Comparison of ENCODE assay signal across 8 cellular contexts in the genomic region with DNA sequence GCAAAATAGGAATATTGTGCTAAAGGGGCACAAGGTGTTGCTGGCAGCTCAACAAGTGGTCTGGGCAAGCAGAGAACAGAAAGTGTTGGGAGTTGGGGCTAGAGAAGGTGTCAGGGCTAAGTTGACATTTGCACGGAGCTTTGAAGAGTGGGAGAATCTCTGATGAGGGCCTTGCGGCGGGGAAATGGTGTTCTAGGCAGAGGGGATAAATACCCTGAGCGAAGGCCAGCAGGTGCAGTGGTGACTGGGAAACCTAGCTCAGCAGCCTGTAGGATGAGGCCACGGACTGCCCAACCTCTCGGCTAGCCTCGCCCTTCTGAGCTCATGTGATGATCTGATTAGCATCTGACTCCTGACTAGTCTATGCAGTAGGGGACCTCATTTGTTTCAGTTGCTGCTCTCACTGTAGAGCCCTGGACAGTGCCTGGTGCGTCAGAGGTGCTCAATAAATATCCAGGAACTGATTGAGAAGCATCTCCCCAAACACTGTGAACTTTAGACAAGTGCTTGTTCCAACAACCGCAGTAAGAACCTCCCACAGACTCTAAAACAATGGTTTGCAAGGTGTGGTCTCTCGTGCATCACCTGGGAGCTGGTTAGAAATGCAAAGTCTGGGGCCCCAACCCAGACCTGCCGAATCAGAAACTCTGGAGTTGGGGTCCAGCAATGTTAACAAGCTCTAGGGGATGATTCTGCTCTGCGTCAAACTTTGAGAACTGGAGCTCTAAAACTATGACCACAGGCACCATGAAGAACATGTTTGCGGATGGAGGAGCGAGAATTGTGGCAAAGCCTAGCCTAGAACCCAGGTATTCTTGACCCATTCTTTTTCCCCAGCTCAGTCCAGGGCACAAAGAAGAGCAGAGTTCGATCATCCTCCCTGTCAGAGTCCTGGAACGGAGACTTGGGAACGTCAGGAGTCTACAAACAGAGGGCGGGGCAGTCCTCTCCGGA. TPM values are rescaled to one million over a fixed set of nuclear protein-coding genes. Genes with fewer than 3 reads are reported as not detected.
DNase-seq lines count a peak whose midpoint lies in the region; ATAC-seq and TF ChIP-seq lines count a peak whose summit lies in the region.

No MANE protein-coding gene starts in this region.

- H3K4me1 Mint-ChIP-seq in activated naive CD8-positive, alpha-beta T cell treated with anti-CD3 and anti-CD28 coated beads, Interleukin-2, amount 10 ng/mL, durations not matched to agents 7 days and 5 days: peaks cover 2% of the 10 kb centered on the region
- H3K4me1 Mint-ChIP-seq in memory B cell: peaks cover 2% of the 10 kb centered on the region

- no peak for ATAC-seq in activated naive CD8-positive, alpha-beta T cell treated with anti-CD3 and anti-CD28 coated beads, Interleukin-2, amount 10 ng/mL, durations not matched to agents 7 days and 5 days (ENCODE audit: low read depth)
- ATAC-seq in memory B cell (ENCODE audit: low read depth): no peak
- no peak for ATAC-seq in activated CD4-positive, CD25-positive, alpha-beta regulatory T cell treated with anti-CD3 and anti-CD28 coated beads, Interleukin-2, amount 50 U/mL, for 24 hours
- ATAC-seq in HG03520 (IDR thresholded peaks at IDR 0.05; ENCODE audit: unreplicated experiment): no peak

- peak overlapping the region; percentile 24; the same call in 1 of the 2 replicates for H3K27ac ChIP-seq in HL-60 (replicated peaks)

- H3K36me3 Mint-ChIP-seq in activated naive CD8-positive, alpha-beta T cell treated with anti-CD3 and anti-CD28 coated beads, Interleukin-2, amount 10 ng/mL, durations not matched to agents 7 days and 5 days: no peaks in the 10 kb centered on the region
- H3K36me3 Mint-ChIP-seq in memory B cell: no peaks in the 10 kb centered on the region

- H3K27ac Mint-ChIP-seq in activated naive CD8-positive, alpha-beta T cell treated with anti-CD3 and anti-CD28 coated beads, Interleukin-2, amount 10 ng/mL, durations not matched to agents 7 days and 5 days: no peak overlapping the region
- H3K27ac Mint-ChIP-seq in memory B cell: peak overlapping the region; percentile 71

- peak overlapping the region; percentile 55 for H3K4me3 ChIP-seq in AG04449 (ENCODE audit: low read depth, low read length)
- H3K4me3 ChIP-seq in HL-60 (replicated peaks; ENCODE audit: insufficient read depth, low read length): peak overlapping the region; percentile 38

- POLR2A ChIA-PET in AG04449 (lab: Yijun Ruan, JAX): no interaction called here
- POLR2A ChIA-PET in activated naive CD8-positive, alpha-beta T cell treated with anti-CD3 and anti-CD28 coated beads, Interleukin-2, amount 10 ng/mL, durations not matched to agents 7 days and 5 days (lab: Charles Lee): interaction anchor here (2.4 kb wide), 1 partner anchor 10 kb away, joined by 7 read pairs; no protein-coding TSS in a partner anchor

- CTCF ChIA-PET in AG04449 (lab: Yijun Ruan, JAX): interaction anchor here (0.7 to 2.0 kb wide), 11 partner anchors 9 to 78 kb away, joined by 3 to 9 read pairs (median 4); no protein-coding TSS in a partner anchor

- peak overlapping the region; percentile 52 for H3K4me3 Mint-ChIP-seq in activated naive CD8-positive, alpha-beta T cell treated with anti-CD3 and anti-CD28 coated beads, Interleukin-2, amount 10 ng/mL, durations not matched to agents 7 days and 5 days
- H3K4me3 Mint-ChIP-seq in memory B cell: peak overlapping the region; percentile 68

- DNase-seq in AG04449 (ENCODE audit: low read depth, low spot score) (no peak), HL-60 (ENCODE audit: low read depth in 1 of 2, low spot score in 1 of 2) (no peak), memory B cell (ENCODE audit: low spot score in 2 of 2) (no peak), ureter (ENCODE audit: low spot score) (peak; percentile 72), NCI-H1694 treated with DMSO at 0.1 percent for 48 hours (lab: John Stamatoyannopoulos, UW) (no peak)
- no peak for DNase-seq in activated naive CD8-positive, alpha-beta T cell treated with anti-CD3 and anti-CD28 coated beads, Interleukin-2, amount 10 ng/mL, durations not matched to agents 7 days and 5 days

- TF ChIP-seq CTCF in AG04449 (IDR thresholded peaks at IDR 0.05; ENCODE audit: insufficient read depth, low read length, missing control alignments) (no peak), HL-60 (IDR thresholded peaks at IDR 0.05; ENCODE audit: insufficient read depth, low read length) (no peak)

- peaks cover 11% of the 10 kb centered on the region for H3K27me3 ChIP-seq in HL-60 (ENCODE audit: insufficient read depth, poor library complexity, severe bottlenecking)

- no peaks in the 10 kb centered on the region for H3K9me3 Mint-ChIP-seq in activated naive CD8-positive, alpha-beta T cell treated with anti-CD3 and anti-CD28 coated beads, Interleukin-2, amount 10 ng/mL, durations not matched to agents 7 days and 5 days
- no peaks in the 10 kb centered on the region for H3K9me3 Mint-ChIP-seq in memory B cell

- peaks cover 49% of the 10 kb centered on the region for H3K27me3 Mint-ChIP-seq in activated naive CD8-positive, alpha-beta T cell treated with anti-CD3 and anti-CD28 coated beads, Interleukin-2, amount 10 ng/mL, durations not matched to agents 7 days and 5 days
- peaks cover 25% of the 10 kb centered on the region for H3K27me3 Mint-ChIP-seq in memory B cell

RNA-seq across cellular contexts. Expression of a gene that starts 0.9 kb away (rescaled TPM):
- total RNA-seq in activated naive CD8-positive, alpha-beta T cell treated with anti-CD3 and anti-CD28 coated beads, Interleukin-2, amount 10 ng/mL, durations not matched to agents 7 days and 5 days: not detected
- 8.6 TPM for total RNA-seq in ureter
